ENCODE assay signal across 1 cellular context in the genomic region with DNA sequence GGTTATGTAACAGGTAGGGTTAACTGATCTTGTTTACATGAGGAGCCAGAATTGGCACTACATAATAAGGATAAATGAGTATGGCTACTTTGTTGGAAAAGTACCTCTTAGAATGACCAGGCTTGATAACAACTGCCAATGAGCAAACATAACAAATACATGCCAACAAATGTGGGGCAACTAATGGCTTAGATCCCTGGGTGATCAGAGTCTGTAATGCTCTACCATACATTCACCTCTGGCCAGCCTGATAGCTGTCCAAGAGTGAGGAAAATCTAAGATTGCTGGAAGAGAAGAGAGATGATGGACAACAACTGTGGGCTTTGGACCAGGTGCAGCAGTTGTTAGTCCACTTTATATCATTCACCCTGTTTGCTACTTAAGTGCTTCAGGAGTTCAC.
TF ChIP-seq lines count a peak whose summit lies in the region.

No MANE protein-coding gene starts in this region.

TF ChIP-seq in HepG2, 621 proteins besides CTCF, POLR2A, EP300 and RAD21 (continued from another document):
- TF ChIP-seq ZNF609 (CRISPR knock-in tag; IDR thresholded peaks at IDR 0.05; ENCODE audit: borderline replicate concordance) (no peak), ZBTB4 (CRISPR knock-in tag; IDR thresholded peaks at IDR 0.05; ENCODE audit: borderline replicate concordance) (no peak), ZSCAN21 (CRISPR knock-in tag; IDR thresholded peaks at IDR 0.05; ENCODE audit: borderline replicate concordance) (no peak), ZKSCAN8 (CRISPR knock-in tag; IDR thresholded peaks at IDR 0.05; ENCODE audit: borderline replicate concordance) (no peak), ZFP82 (CRISPR knock-in tag; IDR thresholded peaks at IDR 0.05; ENCODE audit: borderline replicate concordance) (no peak), ZNF546 (CRISPR knock-in tag; conservative IDR thresholded peaks at IDR 0.05) (no peak), MATR3 (CRISPR knock-in tag; IDR thresholded peaks at IDR 0.05) (no peak), FOXK2 (IDR thresholded peaks at IDR 0.05) (no peak), ZNF720 (CRISPR knock-in tag; IDR thresholded peaks at IDR 0.05) (no peak), GTF2F1 (IDR thresholded peaks at IDR 0.05; ENCODE audit: low read length) (no peak), NCOR1 (IDR thresholded peaks at IDR 0.05; ENCODE audit: borderline replicate concordance, low read length) (no peak), ZNF12 (CRISPR knock-in tag; IDR thresholded peaks at IDR 0.05) (no peak)
